In genomic region chr1:64921761-64922160, GRCh38 we compare ENCODE assay signal across 16 cellular contexts. TPM values are rescaled to one million over a fixed set of nuclear protein-coding genes. Genes with fewer than 3 reads are reported as not detected.
A peak's percentile ranks its signal among the peaks of the same experiment; 100 is the strongest.
DNase-seq lines count a peak whose midpoint lies in the region; ATAC-seq, FAIRE-seq and TF ChIP-seq lines count a peak whose summit lies in the region.
"Had no signal": no experiment of that assay in that cellular context is flagged by ENCODE, and none has a peak within 500 bp of the region (broad histone marks: within the 10 kb centered on the region; RNA-seq: fewer than 3 reads in every experiment).

No MANE protein-coding gene starts in this region.

- DNase-seq in A673 (ENCODE audit: low spot score): no peak
- no peak for DNase-seq in CD8-positive, alpha-beta memory T cell
- no peak for DNase-seq in K562 (ENCODE audit: extremely low read depth in 1 of 4, low spot score in 3 of 4)
- no peak for DNase-seq in memory B cell (ENCODE audit: low spot score in 2 of 2)
- DNase-seq in NCI-H69 (lab: John Stamatoyannopoulos, UW): no peak
- DNase-seq: foreskin fibroblast, Karpas-422, NCI-H146, NCI-H446 treated with DMSO at 0.1 percent for 48 hours, ovary, spleen had no signal

- H3K9me3 ChIP-seq in A673 (ENCODE audit: low read depth, low read length, poor library complexity, severe bottlenecking) (no peaks in the 10 kb centered on the region), K562 (replicated peaks; ENCODE audit: control insufficient read depth, insufficient read depth, low read depth, low read length) (no peaks in the 10 kb centered on the region)
- H3K9me3 ChIP-seq in CD8-positive, alpha-beta memory T cell (ENCODE audit: low read length): no peaks in the 10 kb centered on the region
- H3K9me3 ChIP-seq: ovary, spleen, suprapubic skin had no signal

- TF ChIP-seq CTCF in A673 (conservative IDR thresholded peaks at IDR 0.05; ENCODE audit: low read depth, low read length) (no peak), K562 (IDR thresholded peaks at IDR 0.05 in 2 of 3, conservative IDR thresholded peaks at IDR 0.05 in 1 of 3; ENCODE audit: insufficient read depth in 2 of 3, low read depth in 1 of 3, low read length in 3 of 3) (no peak)

- no peak for TF ChIP-seq POLR2A in K562 (conservative IDR thresholded peaks at IDR 0.05)

- no peak overlapping the region for H2AFZ ChIP-seq in K562 (ENCODE audit: low read depth, low read length)

- intact Hi-C loops in A673 (cut with micrococcal nuclease; ENCODE audit: unreplicated experiment) (no loop called here), K562 (cut with micrococcal nuclease) (no loop called here)

- peaks cover 41% of the 10 kb centered on the region for H3K79me2 ChIP-seq in K562 (ENCODE audit: control insufficient read depth, insufficient read depth, low read length)

- in situ Hi-C loops in K562 (cut with MboI): no loop called here

- H3K36me3 Mint-ChIP-seq in CD8-positive, alpha-beta memory T cell: peaks cover 0 to 18% (median 0%) of the 10 kb centered on the region in 3 donors
- H3K36me3 Mint-ChIP-seq in memory B cell: peaks cover 8% of the 10 kb centered on the region

- peak; percentile 26; the same call in 2 of the 3 replicates for ATAC-seq in K562
- ATAC-seq in memory B cell (ENCODE audit: low read depth): no peak
- ATAC-seq in HG03521 (IDR thresholded peaks at IDR 0.05; ENCODE audit: unreplicated experiment): no peak
- no peak for ATAC-seq in HG02885 (IDR thresholded peaks at IDR 0.05; ENCODE audit: poor library complexity, unreplicated experiment)
- no peak for ATAC-seq in GM18870 (IDR thresholded peaks at IDR 0.05; ENCODE audit: unreplicated experiment)

- H3K27ac ChIP-seq in A673 (ENCODE audit: low read depth, low read length, poor library complexity, severe bottlenecking) (peak overlapping the region; percentile 90), K562 (ENCODE audit: extremely low read depth, low read depth, low read length) (no peak overlapping the region)
- H3K27ac ChIP-seq in CD8-positive, alpha-beta memory T cell (ENCODE audit: low read depth, low read length): no peak overlapping the region
- H3K27ac ChIP-seq: C4-2B, ovary, suprapubic skin had no signal

- no peaks in the 10 kb centered on the region for H3K9me3 Mint-ChIP-seq in CD8-positive, alpha-beta memory T cell
- H3K9me3 Mint-ChIP-seq in memory B cell: no peaks in the 10 kb centered on the region

- no peak overlapping the region for H3K4me2 ChIP-seq in K562 (ENCODE audit: insufficient read depth, low read length)

- BruUV-seq in A673 (replicated peaks; lab: Mats Ljungman, UMichigan): no TSS peak
- BruUV-seq in K562 (replicated peaks; lab: Mats Ljungman, UMichigan): no TSS peak

- peaks cover 12% of the 10 kb centered on the region; the same call in 1 of the 2 replicates for H4K20me1 ChIP-seq in K562 (replicated peaks; ENCODE audit: control insufficient read depth, insufficient read depth, low read length)

- FAIRE-seq in K562 (lab: Jason Lieb, UNC): no peak

- POLR2A ChIA-PET in A673 (lab: Charles Lee; ENCODE audit: low non-redundant PET): no interaction called here
- POLR2A ChIA-PET in CD8-positive, alpha-beta memory T cell (lab: Charles Lee): interaction anchor here (1.0 kb wide), 1 partner anchor 45 kb away, joined by 6 read pairs; no protein-coding TSS in a partner anchor
- POLR2A ChIA-PET in K562 (lab: Yijun Ruan, JAX): interaction anchor here (0.9 to 1.3 kb wide), 3 partner anchors 13 to 72 kb away, joined by 3 to 5 read pairs (median 4); no protein-coding TSS in a partner anchor

- H3K27me3 ChIP-seq in A673 (replicated peaks; ENCODE audit: insufficient read depth, low read depth, low read length, poor library complexity): no peaks in the 10 kb centered on the region
- no peaks in the 10 kb centered on the region for H3K27me3 ChIP-seq in CD8-positive, alpha-beta memory T cell (ENCODE audit: insufficient read depth, low read length, poor library complexity, severe bottlenecking)
- H3K27me3 ChIP-seq in K562 (ENCODE audit: control insufficient read depth in 2 of 2, insufficient read depth in 2 of 2, low read length in 2 of 2): no peaks in the 10 kb centered on the region
- H3K27me3 ChIP-seq: ovary, spleen, suprapubic skin had no signal

- CTCF ChIA-PET in A673 (lab: Charles Lee) (no interaction called here), K562 (lab: Yijun Ruan, JAX; ENCODE audit: low intra/inter-chr PET ratio) (no interaction called here)
- CTCF ChIA-PET in CD8-positive, alpha-beta memory T cell (lab: Charles Lee): interaction anchor here (1.1 to 2.2 kb wide), 2 partner anchors 25 to 44 kb away, joined by 3 to 10 read pairs; partner anchors contain the start of gene JAK1

- no peak for TF ChIP-seq RAD21 in K562 (CRISPR knock-in tag; conservative IDR thresholded peaks at IDR 0.05 in 1 of 2, IDR thresholded peaks at IDR 0.05 in 1 of 2)

- H3K4me1 ChIP-seq in A673 (ENCODE audit: insufficient read depth, low read length, poor library complexity, severe bottlenecking) (peaks cover 86% of the 10 kb centered on the region), K562 (replicated peaks in 1 of 2; ENCODE audit: control insufficient read depth in 2 of 2, insufficient read depth in 2 of 2, low read length in 2 of 2) (peaks cover 5 to 26% of the 10 kb centered on the region in 2 experiments; a peak in 4 of 5 replicates)
- H3K4me1 ChIP-seq in CD8-positive, alpha-beta memory T cell (ENCODE audit: insufficient read depth, low read length): peaks cover 81% of the 10 kb centered on the region

- H3K27ac Mint-ChIP-seq in CD8-positive, alpha-beta memory T cell: peak overlapping the region; percentile 7 to 88 (median 69)
- peak overlapping the region; percentile 78 for H3K27ac Mint-ChIP-seq in memory B cell

- H3K36me3 ChIP-seq in A673 (ENCODE audit: insufficient read depth, low read length, poor library complexity, severe bottlenecking): no peaks in the 10 kb centered on the region
- no peaks in the 10 kb centered on the region for H3K36me3 ChIP-seq in CD8-positive, alpha-beta memory T cell (ENCODE audit: insufficient read depth, low read length)
- H3K36me3 ChIP-seq in K562 (ENCODE audit: control insufficient read depth, insufficient read depth, low read length): no peaks in the 10 kb centered on the region
- H3K36me3 ChIP-seq: ovary, suprapubic skin had no signal

- H3K9me1 ChIP-seq in K562 (ENCODE audit: control insufficient read depth, insufficient read depth, low read length): no peaks in the 10 kb centered on the region

- TF ChIP-seq EP300 in K562 (IDR thresholded peaks at IDR 0.05; ENCODE audit: low read length): no peak

- H3K4me1 Mint-ChIP-seq in CD8-positive, alpha-beta memory T cell: peaks cover 93 to 100% (median 100%) of the 10 kb centered on the region in 3 donors
- H3K4me1 Mint-ChIP-seq in memory B cell: peaks cover 83% of the 10 kb centered on the region

- peak overlapping the region in 6 of 7 donors; percentile 47 to 65 (median 59) for H3K4me3 Mint-ChIP-seq in CD8-positive, alpha-beta memory T cell
- no peak overlapping the region for H3K4me3 Mint-ChIP-seq in memory B cell

- no peak overlapping the region for H3K9ac ChIP-seq in K562 (ENCODE audit: insufficient read depth in 1 of 2, low read depth in 2 of 2, low read length in 2 of 2)

- peak overlapping the region; percentile 2 for H3K4me3 ChIP-seq in A673 (ENCODE audit: low read depth, low read length, poor library complexity, severe bottlenecking)
- H3K4me3 ChIP-seq in CD8-positive, alpha-beta memory T cell (ENCODE audit: low read length): no peak overlapping the region
- H3K4me3 ChIP-seq in K562: no peak overlapping the region
- H3K4me3 ChIP-seq: ovary, spleen, suprapubic skin had no signal

- no peaks in the 10 kb centered on the region for H3K27me3 Mint-ChIP-seq in CD8-positive, alpha-beta memory T cell
- H3K27me3 Mint-ChIP-seq in memory B cell: no peaks in the 10 kb centered on the region

- 26% methylated on average over 2 of the region's 2 CpGs for WGBS in K562 (ENCODE audit: insufficient coverage, low coverage, missing lambda C conversion rate)

TF ChIP-seq in K562, 482 proteins besides CTCF, POLR2A, EP300 and RAD21 (continues in another document):
- TF ChIP-seq RBM14 (IDR thresholded peaks at IDR 0.05; ENCODE audit: borderline replicate concordance, insufficient read depth, low read depth, low read length) (no peak), SMAD2 (IDR thresholded peaks at IDR 0.05; ENCODE audit: low read depth, low read length) (no peak), ARHGAP35 (IDR thresholded peaks at IDR 0.05; ENCODE audit: partially characterized antibody) (no peak)

RNA-seq across cellular contexts. Expression of gene JAK1, which starts 44.6 kb away (rescaled TPM):
- total RNA-seq in A673 (2021): 318 and 339 TPM in 2 replicates
- 100 to 1,000 TPM; 106 to 108 TPM for total RNA-seq in CD8-positive, alpha-beta memory T cell
- 300 TPM for polyA plus RNA-seq in CD8-positive, alpha-beta memory T cell
- 82.2 and 105 TPM in 2 replicates for total RNA-seq in K562 (2011; cell fraction: chromatin; rRNA removed; ENCODE audit: low replicate concordance)
- total RNA-seq in K562 (2011; cell fraction: nucleolus; rRNA removed): 37.4 and 43.0 TPM in 2 replicates
- 62.0 and 66.7 TPM in 2 replicates for total RNA-seq in K562 (2011; cell fraction: nucleoplasm; rRNA removed)
- total RNA-seq in K562 (2014; rRNA removed): 27.1 and 28.2 TPM in 2 replicates
- total RNA-seq in K562 (2014; rRNA removed; fragmentation: Illumina TruSeq; extraction: Trizol): 42.5 and 46.8 TPM in 2 replicates
- 40.6 and 43.4 TPM in 2 replicates for total RNA-seq in K562 (2015; rRNA removed; fragmentation: Illumina TruSeq; extraction: Trizol)
- 43.0 TPM in 2 replicates for total RNA-seq in K562 (2021)
- 32.0 and 43.9 TPM in 2 replicates for polyA plus RNA-seq in K562 (2011; rRNA removed)
- polyA plus RNA-seq in K562 (2011; cell fraction: cytosol; rRNA removed): 21.9 and 26.6 TPM in 2 replicates
- polyA plus RNA-seq in K562 (2011; cell fraction: nucleus; rRNA removed): 88.9 and 89.1 TPM in 2 replicates
- polyA plus RNA-seq in K562 (2012): 29.9 and 45.8 TPM in 2 replicates
- 37.3 and 44.1 TPM in 2 replicates for polyA plus RNA-seq in K562 (2014; fragmentation: Illumina TruSeq; extraction: Trizol)
- polyA plus RNA-seq in K562 (2014; fragmentation: Nextera tagmentation; extraction: Ambion mirVana): 10 to 100 TPM in 1 of 2 experiments, 1 to 10 TPM in 1; 9.7 to 13.0 TPM
- polyA plus RNA-seq in K562 (2014; rRNA removed): 23.0 and 28.3 TPM in 2 replicates
- 56.4 and 60.1 TPM in 2 replicates for polyA minus RNA-seq in K562 (2011; rRNA and poly(A)+ RNA removed)
- 38.3 and 41.6 TPM in 2 replicates for polyA minus RNA-seq in K562 (2011; cell fraction: cytosol; rRNA and poly(A)+ RNA removed)
- 46.7 and 70.9 TPM in 2 replicates for polyA minus RNA-seq in K562 (2011; cell fraction: nucleus; rRNA and poly(A)+ RNA removed)
